ENCODE assay signal across 8 cellular contexts in genomic region chrX:101931104-101931493, GRCh38. TPM values are rescaled to one million over a fixed set of nuclear protein-coding genes. Genes with fewer than 3 reads are reported as not detected.
DNase-seq lines count a peak whose midpoint lies in the region; ATAC-seq and TF ChIP-seq lines count a peak whose summit lies in the region.

No MANE protein-coding gene starts in this region.

- H3K9ac ChIP-seq in ES-I3 (ENCODE audit: low read depth, low read length): peak overlapping the region; percentile 68; the same call in 1 of the 2 replicates

- no peaks in the 10 kb centered on the region for H3K27me3 ChIP-seq in H7 (ENCODE audit: control insufficient read depth, insufficient read depth, low read length)
- no peaks in the 10 kb centered on the region for H3K27me3 ChIP-seq in cardiac muscle cell

- H3K9me3 ChIP-seq in ES-I3 (ENCODE audit: control insufficient read depth, insufficient read depth, low read length) (no peaks in the 10 kb centered on the region), cardiac muscle cell (ENCODE audit: low read depth) (no peaks in the 10 kb centered on the region)

- peak overlapping the region; percentile 48 for H3K4me3 ChIP-seq in H7 (ENCODE audit: insufficient read depth, low read depth, low read length)
- peak overlapping the region; percentile 54 for H3K4me3 ChIP-seq in cardiac muscle cell

- peak overlapping the region; percentile 94 for H3K27ac ChIP-seq in cardiac muscle cell

- no peaks in the 10 kb centered on the region for H3K36me3 ChIP-seq in ES-I3 (ENCODE audit: insufficient read depth, low read length)
- H3K36me3 ChIP-seq in H7 (replicated peaks; ENCODE audit: control insufficient read depth, insufficient read depth, low read length): no peaks in the 10 kb centered on the region
- H3K36me3 ChIP-seq in cardiac muscle cell: no peaks in the 10 kb centered on the region

- H3K4me1 ChIP-seq in ES-I3 (ENCODE audit: insufficient read depth, low read length) (peaks cover 11% of the 10 kb centered on the region; the same call in 1 of the 2 replicates), cardiac muscle cell (ENCODE audit: low read depth) (no peaks in the 10 kb centered on the region)

- DNase-seq in H7 (peak; percentile 22), cardiac muscle cell (ENCODE audit: low read depth in 1 of 2, low spot score in 1 of 2) (no peak), retina (peak; percentile 49)
- DNase-seq in stimulated activated CD4-positive, alpha-beta T cell treated with anti-CD3 and anti-CD28 coated beads, Interleukin-1b, Interleukin-23, amount 100 ng/mL, for 48 hours: no peak
- DNase-seq in activated effector memory CD4-positive, alpha-beta T cell treated with Interleukin-2 at 50 U/mL for 16 hours: no peak

- TF ChIP-seq CTCF in cardiac muscle cell (IDR thresholded peaks at IDR 0.05; ENCODE audit: low read depth, low read length): no peak

- ATAC-seq in SK-N-SH treated with all-trans-retinoic acid at 6 μM for 48 hours: peak; percentile 63
- ATAC-seq in activated CD4-positive, CD25-positive, alpha-beta regulatory T cell treated with anti-CD3 and anti-CD28 coated beads, Interleukin-2, amount 50 U/mL, for 24 hours: no peak

TF ChIP-seq in SK-N-SH treated with all-trans-retinoic acid at 6 μM for 48 hours, 23 proteins besides CTCF, POLR2A, EP300 and RAD21:
- TF ChIP-seq ZNF565 (CRISPR knock-in tag; conservative IDR thresholded peaks at IDR 0.05; ENCODE audit: low read depth) (no peak), ZC3H10 (CRISPR knock-in tag; IDR thresholded peaks at IDR 0.05) (no peak), ZFP3 (CRISPR knock-in tag; IDR thresholded peaks at IDR 0.05) (no peak), POU6F1 (CRISPR knock-in tag; IDR thresholded peaks at IDR 0.05; ENCODE audit: borderline replicate concordance, low read depth) (no peak), BACH2 (CRISPR knock-in tag; IDR thresholded peaks at IDR 0.05; ENCODE audit: borderline replicate concordance) (no peak), CSRNP3 (CRISPR knock-in tag; IDR thresholded peaks at IDR 0.05) (no peak), SNAI2 (CRISPR knock-in tag; IDR thresholded peaks at IDR 0.05) (no peak), CSDC2 (CRISPR knock-in tag; IDR thresholded peaks at IDR 0.05) (no peak), TSHZ2 (CRISPR knock-in tag; IDR thresholded peaks at IDR 0.05) (no peak), ZNF70 (CRISPR knock-in tag; IDR thresholded peaks at IDR 0.05) (no peak), ZNF8 (CRISPR knock-in tag; IDR thresholded peaks at IDR 0.05) (no peak), ARNTL (CRISPR knock-in tag; IDR thresholded peaks at IDR 0.05; ENCODE audit: borderline replicate concordance, low read depth) (no peak), PATZ1 (CRISPR knock-in tag; IDR thresholded peaks at IDR 0.05; ENCODE audit: borderline replicate concordance) (no peak), GLIS3 (CRISPR knock-in tag; IDR thresholded peaks at IDR 0.05) (no peak), CREB5 (CRISPR knock-in tag; IDR thresholded peaks at IDR 0.05; ENCODE audit: low read depth) (no peak), TCF4 (CRISPR knock-in tag; IDR thresholded peaks at IDR 0.05; ENCODE audit: borderline replicate concordance) (no peak)

RNA-seq across cellular contexts. Expression of gene ZMAT1, which starts 0.7 kb away (rescaled TPM):
- total RNA-seq in H7 (2014; rRNA removed; shearing (Covaris generic)): 0.87 and 3.3 TPM in 2 replicates
- total RNA-seq in cardiac muscle cell: 3.5 and 7.3 TPM in 2 replicates
- 5.1 and 8.2 TPM in 2 replicates for polyA plus RNA-seq in cardiac muscle cell

Comparison
In these comparisons a context has a peak if more than half of its experiments do, and no peak if none do; other contexts are left out.
1. DNase-seq: peak in H7 (single experiment) and retina (single experiment); none in cardiac muscle cell (0 of 2), stimulated activated CD4-positive, alpha-beta T cell treated with anti-CD3 and anti-CD28 coated beads, Interleukin-1b, Interleukin-23, amount 100 ng/mL, for 48 hours (single experiment) and activated effector memory CD4-positive, alpha-beta T cell treated with Interleukin-2 at 50 U/mL for 16 hours (single experiment).